ENCODE assay signal across 1 cellular context in the genomic region with DNA sequence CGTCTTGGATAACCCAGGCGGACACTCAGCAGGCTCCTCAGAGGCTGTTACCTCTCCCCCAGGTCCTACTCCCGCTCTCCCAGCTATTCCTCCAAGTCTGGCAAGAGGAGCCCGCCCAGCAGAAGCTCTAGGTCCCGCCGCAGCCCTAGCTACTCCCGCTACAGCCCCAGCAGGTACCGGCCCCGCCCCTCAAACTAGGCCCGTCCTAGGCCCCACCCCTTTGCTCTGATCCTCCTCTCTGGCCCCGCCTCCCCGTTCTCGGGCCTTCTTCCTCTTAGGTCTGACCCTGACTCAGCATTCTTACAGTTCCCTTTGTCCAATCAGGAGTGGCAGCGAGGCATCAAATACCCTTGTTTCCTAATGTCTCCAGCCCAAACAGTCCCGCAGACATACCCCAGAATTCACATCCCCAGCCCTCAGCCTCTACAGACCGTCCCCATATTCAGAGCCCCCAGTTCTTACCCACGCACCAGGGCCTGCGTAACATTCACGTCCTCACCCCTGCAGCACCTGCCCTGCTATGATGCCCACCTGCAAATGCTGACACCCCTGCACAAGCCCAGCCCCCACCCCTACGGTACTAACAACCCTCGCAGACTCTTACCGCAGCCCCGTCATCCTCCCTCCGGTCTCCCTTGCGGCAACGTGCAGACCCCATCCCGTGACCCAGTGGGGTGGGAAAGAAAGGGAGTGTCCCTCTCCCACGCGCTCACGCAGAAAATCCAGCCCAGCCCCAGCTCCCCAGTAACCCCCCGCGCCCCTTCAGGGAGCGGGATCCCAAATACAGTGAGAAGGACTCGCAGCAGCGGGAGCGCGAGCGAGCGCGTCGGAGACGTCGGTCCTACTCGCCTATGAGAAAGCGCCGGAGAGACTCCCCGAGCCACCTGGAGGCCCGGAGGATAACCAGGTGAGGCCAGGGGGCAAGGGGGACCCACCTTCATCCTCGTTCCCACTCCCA.
TF ChIP-seq lines count a peak whose summit lies in the region.

No MANE protein-coding gene starts in this region.

TF ChIP-seq in WTC11, 78 proteins besides CTCF, POLR2A, EP300 and RAD21 (continued from another document and continues in another):
- TF ChIP-seq, protein P1, sequence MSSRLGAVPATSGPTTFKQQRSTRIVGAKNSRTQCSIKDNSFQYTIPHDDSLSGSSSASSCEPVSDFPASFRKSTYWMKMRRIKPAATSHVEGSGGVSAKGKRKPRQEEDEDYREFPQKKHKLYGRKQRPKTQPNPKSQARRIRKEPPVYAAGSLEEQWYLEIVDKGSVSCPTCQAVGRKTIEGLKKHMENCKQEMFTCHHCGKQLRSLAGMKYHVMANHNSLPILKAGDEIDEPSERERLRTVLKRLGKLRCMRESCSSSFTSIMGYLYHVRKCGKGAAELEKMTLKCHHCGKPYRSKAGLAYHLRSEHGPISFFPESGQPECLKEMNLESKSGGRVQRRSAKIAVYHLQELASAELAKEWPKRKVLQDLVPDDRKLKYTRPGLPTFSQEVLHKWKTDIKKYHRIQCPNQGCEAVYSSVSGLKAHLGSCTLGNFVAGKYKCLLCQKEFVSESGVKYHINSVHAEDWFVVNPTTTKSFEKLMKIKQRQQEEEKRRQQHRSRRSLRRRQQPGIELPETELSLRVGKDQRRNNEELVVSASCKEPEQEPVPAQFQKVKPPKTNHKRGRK (CRISPR knock-in tag; IDR thresholded peaks at IDR 0.05; ENCODE audit: borderline replicate concordance), result no peak
- TF ChIP-seq FOXJ3 (CRISPR knock-in tag; IDR thresholded peaks at IDR 0.05; ENCODE audit: borderline replicate concordance), result no peak
- TF ChIP-seq, protein P2, sequence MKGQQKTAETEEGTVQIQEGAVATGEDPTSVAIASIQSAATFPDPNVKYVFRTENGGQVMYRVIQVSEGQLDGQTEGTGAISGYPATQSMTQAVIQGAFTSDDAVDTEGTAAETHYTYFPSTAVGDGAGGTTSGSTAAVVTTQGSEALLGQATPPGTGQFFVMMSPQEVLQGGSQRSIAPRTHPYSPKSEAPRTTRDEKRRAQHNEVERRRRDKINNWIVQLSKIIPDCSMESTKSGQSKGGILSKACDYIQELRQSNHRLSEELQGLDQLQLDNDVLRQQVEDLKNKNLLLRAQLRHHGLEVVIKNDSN (CRISPR knock-in tag; IDR thresholded peaks at IDR 0.05), result peak; percentile 16; the same call in 1 of the 2 replicates
- TF ChIP-seq, protein P3, sequence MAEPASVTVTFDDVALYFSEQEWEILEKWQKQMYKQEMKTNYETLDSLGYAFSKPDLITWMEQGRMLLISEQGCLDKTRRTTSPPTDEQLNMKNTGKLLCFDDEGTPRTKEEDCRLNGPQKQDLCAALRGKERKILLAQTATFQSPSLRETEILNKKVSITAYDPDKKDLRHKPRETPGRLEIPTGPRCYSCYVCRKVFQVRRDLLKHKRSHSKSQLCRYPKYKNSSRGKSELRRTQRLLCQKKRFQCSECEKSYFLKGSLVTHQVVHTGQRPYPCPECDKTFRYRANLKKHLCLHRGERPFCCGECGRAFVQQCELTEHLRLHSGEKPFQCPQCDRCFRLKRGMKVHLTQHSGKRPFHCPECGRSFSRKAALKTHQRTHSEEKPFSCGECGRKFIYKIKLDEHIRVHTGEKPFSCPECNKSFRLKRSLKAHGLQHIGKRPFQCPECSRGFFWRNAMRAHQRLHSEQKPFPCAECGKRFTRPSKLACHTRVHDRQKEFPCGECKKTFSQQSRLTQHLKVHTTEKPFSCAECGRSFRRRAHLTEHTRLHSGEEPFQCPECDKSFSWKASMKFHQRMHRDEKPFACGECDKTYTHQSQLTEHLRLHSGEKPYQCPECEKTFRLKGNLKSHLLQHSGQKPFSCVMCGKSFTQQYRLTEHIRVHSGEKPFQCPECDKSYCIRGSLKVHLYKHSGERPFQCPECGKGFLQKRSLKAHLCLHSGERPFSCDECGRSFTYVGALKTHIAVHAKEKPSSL (CRISPR knock-in tag; conservative IDR thresholded peaks at IDR 0.05), result no peak
- TF ChIP-seq, protein P4, sequence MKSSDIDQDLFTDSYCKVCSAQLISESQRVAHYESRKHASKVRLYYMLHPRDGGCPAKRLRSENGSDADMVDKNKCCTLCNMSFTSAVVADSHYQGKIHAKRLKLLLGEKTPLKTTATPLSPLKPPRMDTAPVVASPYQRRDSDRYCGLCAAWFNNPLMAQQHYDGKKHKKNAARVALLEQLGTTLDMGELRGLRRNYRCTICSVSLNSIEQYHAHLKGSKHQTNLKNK (CRISPR knock-in tag; IDR thresholded peaks at IDR 0.05), result no peak
- no peak for TF ChIP-seq EMX1 (CRISPR knock-in tag; IDR thresholded peaks at IDR 0.05)
- no peak for TF ChIP-seq ESRRA (CRISPR knock-in tag; IDR thresholded peaks at IDR 0.05; ENCODE audit: borderline replicate concordance)
- TF ChIP-seq ZNF396 (CRISPR knock-in tag; IDR thresholded peaks at IDR 0.05; ENCODE audit: borderline replicate concordance), result no peak
- TF ChIP-seq MXD4 (CRISPR knock-in tag; IDR thresholded peaks at IDR 0.05; ENCODE audit: borderline replicate concordance), result no peak
- no peak for TF ChIP-seq ZNF317 (CRISPR knock-in tag; IDR thresholded peaks at IDR 0.05; ENCODE audit: borderline replicate concordance, low read depth)
- TF ChIP-seq, protein P5, sequence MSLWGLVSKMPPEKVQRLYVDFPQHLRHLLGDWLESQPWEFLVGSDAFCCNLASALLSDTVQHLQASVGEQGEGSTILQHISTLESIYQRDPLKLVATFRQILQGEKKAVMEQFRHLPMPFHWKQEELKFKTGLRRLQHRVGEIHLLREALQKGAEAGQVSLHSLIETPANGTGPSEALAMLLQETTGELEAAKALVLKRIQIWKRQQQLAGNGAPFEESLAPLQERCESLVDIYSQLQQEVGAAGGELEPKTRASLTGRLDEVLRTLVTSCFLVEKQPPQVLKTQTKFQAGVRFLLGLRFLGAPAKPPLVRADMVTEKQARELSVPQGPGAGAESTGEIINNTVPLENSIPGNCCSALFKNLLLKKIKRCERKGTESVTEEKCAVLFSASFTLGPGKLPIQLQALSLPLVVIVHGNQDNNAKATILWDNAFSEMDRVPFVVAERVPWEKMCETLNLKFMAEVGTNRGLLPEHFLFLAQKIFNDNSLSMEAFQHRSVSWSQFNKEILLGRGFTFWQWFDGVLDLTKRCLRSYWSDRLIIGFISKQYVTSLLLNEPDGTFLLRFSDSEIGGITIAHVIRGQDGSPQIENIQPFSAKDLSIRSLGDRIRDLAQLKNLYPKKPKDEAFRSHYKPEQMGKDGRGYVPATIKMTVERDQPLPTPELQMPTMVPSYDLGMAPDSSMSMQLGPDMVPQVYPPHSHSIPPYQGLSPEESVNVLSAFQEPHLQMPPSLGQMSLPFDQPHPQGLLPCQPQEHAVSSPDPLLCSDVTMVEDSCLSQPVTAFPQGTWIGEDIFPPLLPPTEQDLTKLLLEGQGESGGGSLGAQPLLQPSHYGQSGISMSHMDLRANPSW (CRISPR knock-in tag; conservative IDR thresholded peaks at IDR 0.05; ENCODE audit: low read depth), result no peak
- TF ChIP-seq ETV6 (CRISPR knock-in tag; IDR thresholded peaks at IDR 0.05), result peak; percentile 74; the same call in 1 of the 2 replicates
- TF ChIP-seq, protein P6, sequence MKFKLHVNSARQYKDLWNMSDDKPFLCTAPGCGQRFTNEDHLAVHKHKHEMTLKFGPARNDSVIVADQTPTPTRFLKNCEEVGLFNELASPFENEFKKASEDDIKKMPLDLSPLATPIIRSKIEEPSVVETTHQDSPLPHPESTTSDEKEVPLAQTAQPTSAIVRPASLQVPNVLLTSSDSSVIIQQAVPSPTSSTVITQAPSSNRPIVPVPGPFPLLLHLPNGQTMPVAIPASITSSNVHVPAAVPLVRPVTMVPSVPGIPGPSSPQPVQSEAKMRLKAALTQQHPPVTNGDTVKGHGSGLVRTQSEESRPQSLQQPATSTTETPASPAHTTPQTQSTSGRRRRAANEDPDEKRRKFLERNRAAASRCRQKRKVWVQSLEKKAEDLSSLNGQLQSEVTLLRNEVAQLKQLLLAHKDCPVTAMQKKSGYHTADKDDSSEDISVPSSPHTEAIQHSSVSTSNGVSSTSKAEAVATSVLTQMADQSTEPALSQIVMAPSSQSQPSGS (CRISPR knock-in tag; IDR thresholded peaks at IDR 0.05; ENCODE audit: borderline replicate concordance, low read depth), result no peak
- TF ChIP-seq, protein P7, sequence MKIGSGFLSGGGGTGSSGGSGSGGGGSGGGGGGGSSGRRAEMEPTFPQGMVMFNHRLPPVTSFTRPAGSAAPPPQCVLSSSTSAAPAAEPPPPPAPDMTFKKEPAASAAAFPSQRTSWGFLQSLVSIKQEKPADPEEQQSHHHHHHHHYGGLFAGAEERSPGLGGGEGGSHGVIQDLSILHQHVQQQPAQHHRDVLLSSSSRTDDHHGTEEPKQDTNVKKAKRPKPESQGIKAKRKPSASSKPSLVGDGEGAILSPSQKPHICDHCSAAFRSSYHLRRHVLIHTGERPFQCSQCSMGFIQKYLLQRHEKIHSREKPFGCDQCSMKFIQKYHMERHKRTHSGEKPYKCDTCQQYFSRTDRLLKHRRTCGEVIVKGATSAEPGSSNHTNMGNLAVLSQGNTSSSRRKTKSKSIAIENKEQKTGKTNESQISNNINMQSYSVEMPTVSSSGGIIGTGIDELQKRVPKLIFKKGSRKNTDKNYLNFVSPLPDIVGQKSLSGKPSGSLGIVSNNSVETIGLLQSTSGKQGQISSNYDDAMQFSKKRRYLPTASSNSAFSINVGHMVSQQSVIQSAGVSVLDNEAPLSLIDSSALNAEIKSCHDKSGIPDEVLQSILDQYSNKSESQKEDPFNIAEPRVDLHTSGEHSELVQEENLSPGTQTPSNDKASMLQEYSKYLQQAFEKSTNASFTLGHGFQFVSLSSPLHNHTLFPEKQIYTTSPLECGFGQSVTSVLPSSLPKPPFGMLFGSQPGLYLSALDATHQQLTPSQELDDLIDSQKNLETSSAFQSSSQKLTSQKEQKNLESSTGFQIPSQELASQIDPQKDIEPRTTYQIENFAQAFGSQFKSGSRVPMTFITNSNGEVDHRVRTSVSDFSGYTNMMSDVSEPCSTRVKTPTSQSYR (CRISPR knock-in tag; IDR thresholded peaks at IDR 0.05), result no peak
- no peak for TF ChIP-seq RORB (CRISPR knock-in tag; IDR thresholded peaks at IDR 0.05)
- no peak for TF ChIP-seq GTF2I (CRISPR knock-in tag; conservative IDR thresholded peaks at IDR 0.05)
- no peak for TF ChIP-seq OVOL2 (CRISPR knock-in tag; IDR thresholded peaks at IDR 0.05; ENCODE audit: borderline replicate concordance)
- TF ChIP-seq KAT7 (CRISPR knock-in tag; IDR thresholded peaks at IDR 0.05; ENCODE audit: borderline replicate concordance), result no peak
- TF ChIP-seq, protein P8, sequence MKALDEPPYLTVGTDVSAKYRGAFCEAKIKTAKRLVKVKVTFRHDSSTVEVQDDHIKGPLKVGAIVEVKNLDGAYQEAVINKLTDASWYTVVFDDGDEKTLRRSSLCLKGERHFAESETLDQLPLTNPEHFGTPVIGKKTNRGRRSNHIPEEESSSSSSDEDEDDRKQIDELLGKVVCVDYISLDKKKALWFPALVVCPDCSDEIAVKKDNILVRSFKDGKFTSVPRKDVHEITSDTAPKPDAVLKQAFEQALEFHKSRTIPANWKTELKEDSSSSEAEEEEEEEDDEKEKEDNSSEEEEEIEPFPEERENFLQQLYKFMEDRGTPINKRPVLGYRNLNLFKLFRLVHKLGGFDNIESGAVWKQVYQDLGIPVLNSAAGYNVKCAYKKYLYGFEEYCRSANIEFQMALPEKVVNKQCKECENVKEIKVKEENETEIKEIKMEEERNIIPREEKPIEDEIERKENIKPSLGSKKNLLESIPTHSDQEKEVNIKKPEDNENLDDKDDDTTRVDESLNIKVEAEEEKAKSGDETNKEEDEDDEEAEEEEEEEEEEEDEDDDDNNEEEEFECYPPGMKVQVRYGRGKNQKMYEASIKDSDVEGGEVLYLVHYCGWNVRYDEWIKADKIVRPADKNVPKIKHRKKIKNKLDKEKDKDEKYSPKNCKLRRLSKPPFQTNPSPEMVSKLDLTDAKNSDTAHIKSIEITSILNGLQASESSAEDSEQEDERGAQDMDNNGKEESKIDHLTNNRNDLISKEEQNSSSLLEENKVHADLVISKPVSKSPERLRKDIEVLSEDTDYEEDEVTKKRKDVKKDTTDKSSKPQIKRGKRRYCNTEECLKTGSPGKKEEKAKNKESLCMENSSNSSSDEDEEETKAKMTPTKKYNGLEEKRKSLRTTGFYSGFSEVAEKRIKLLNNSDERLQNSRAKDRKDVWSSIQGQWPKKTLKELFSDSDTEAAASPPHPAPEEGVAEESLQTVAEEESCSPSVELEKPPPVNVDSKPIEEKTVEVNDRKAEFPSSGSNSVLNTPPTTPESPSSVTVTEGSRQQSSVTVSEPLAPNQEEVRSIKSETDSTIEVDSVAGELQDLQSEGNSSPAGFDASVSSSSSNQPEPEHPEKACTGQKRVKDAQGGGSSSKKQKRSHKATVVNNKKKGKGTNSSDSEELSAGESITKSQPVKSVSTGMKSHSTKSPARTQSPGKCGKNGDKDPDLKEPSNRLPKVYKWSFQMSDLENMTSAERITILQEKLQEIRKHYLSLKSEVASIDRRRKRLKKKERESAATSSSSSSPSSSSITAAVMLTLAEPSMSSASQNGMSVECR (CRISPR knock-in tag; IDR thresholded peaks at IDR 0.05; ENCODE audit: borderline replicate concordance), result peak; percentile 48; the same call in 1 of the 2 replicates
- no peak for TF ChIP-seq SMAD4 (CRISPR knock-in tag; IDR thresholded peaks at IDR 0.05)
- TF ChIP-seq, protein P9, sequence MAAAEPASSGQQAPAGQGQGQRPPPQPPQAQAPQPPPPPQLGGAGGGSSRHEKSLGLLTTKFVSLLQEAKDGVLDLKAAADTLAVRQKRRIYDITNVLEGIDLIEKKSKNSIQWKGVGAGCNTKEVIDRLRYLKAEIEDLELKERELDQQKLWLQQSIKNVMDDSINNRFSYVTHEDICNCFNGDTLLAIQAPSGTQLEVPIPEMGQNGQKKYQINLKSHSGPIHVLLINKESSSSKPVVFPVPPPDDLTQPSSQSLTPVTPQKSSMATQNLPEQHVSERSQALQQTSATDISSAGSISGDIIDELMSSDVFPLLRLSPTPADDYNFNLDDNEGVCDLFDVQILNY (CRISPR knock-in tag; IDR thresholded peaks at IDR 0.05), result no peak
- TF ChIP-seq, protein P10, sequence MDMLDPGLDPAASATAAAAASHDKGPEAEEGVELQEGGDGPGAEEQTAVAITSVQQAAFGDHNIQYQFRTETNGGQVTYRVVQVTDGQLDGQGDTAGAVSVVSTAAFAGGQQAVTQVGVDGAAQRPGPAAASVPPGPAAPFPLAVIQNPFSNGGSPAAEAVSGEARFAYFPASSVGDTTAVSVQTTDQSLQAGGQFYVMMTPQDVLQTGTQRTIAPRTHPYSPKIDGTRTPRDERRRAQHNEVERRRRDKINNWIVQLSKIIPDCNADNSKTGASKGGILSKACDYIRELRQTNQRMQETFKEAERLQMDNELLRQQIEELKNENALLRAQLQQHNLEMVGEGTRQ (CRISPR knock-in tag; IDR thresholded peaks at IDR 0.05), result peak; percentile 37; the same call in 1 of the 2 replicates
- TF ChIP-seq, protein P11, sequence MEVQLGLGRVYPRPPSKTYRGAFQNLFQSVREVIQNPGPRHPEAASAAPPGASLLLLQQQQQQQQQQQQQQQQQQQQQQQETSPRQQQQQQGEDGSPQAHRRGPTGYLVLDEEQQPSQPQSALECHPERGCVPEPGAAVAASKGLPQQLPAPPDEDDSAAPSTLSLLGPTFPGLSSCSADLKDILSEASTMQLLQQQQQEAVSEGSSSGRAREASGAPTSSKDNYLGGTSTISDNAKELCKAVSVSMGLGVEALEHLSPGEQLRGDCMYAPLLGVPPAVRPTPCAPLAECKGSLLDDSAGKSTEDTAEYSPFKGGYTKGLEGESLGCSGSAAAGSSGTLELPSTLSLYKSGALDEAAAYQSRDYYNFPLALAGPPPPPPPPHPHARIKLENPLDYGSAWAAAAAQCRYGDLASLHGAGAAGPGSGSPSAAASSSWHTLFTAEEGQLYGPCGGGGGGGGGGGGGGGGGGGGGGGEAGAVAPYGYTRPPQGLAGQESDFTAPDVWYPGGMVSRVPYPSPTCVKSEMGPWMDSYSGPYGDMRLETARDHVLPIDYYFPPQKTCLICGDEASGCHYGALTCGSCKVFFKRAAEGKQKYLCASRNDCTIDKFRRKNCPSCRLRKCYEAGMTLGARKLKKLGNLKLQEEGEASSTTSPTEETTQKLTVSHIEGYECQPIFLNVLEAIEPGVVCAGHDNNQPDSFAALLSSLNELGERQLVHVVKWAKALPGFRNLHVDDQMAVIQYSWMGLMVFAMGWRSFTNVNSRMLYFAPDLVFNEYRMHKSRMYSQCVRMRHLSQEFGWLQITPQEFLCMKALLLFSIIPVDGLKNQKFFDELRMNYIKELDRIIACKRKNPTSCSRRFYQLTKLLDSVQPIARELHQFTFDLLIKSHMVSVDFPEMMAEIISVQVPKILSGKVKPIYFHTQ (CRISPR knock-in tag; IDR thresholded peaks at IDR 0.05), result no peak; the same call in 1 of the 2 replicates
